In the genomic region with DNA sequence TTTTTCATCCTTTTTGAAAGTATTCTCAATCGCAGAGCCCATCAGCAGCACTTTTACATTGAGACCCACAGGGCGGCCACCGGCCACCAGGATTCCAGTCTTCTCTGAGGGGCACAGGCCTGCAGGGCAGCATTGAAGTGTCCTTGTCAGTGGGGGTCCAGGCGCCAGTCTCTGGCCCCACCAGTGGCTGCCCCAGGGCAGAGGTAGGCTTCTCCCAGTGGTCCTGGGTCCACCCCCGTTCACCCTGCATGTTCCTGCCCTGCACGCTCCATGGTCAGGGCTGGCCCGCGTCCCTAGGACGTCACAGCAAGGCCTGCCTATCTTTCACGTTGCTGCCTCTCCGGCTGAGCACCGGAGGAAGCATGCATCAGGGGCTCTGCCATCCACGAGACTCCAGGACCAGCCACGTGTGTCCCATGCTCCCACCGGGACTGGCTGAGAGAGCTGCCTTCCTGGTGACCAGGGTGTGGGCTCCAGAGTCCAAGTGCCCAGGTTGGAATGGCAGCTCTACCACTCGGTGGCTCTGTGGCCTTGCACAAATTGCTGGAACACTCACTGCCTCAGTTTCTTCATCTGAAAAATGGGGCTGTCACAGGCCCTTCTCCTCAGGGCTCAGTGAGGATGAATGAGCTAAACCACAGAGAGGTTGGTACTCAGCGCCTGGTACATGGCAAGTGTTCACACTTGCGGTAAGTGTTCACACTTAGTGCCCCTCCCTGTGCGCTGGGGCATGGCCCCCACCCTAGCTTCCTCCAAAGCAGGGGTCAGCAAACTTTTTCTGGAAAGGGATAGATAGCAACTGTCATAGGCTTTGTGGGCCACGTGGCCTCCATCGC, we compare ENCODE assay signal across 23 cellular contexts. TPM values are rescaled to one million over a fixed set of nuclear protein-coding genes. Genes with fewer than 3 reads are reported as not detected.
A peak's percentile ranks its signal among the peaks of the same experiment; 100 is the strongest.
DNase-seq lines count a peak whose midpoint lies in the region; TF ChIP-seq lines count a peak whose summit lies in the region.
"Had no signal": no experiment of that assay in that cellular context is flagged by ENCODE, and none has a peak within 500 bp of the region (broad histone marks: within the 10 kb centered on the region; RNA-seq: fewer than 3 reads in every experiment).

No MANE protein-coding gene starts in this region.

- H2BK12ac ChIP-seq in H9 (ENCODE audit: insufficient read length, low read depth, low read length): no peak overlapping the region
- no peak overlapping the region for H2BK12ac ChIP-seq in neuronal stem cell (ENCODE audit: low read length)

- H3K4me3 Mint-ChIP-seq in H9: no peak overlapping the region
- H3K4me3 Mint-ChIP-seq: CD4-positive, alpha-beta T cell had no signal

- H3K9ac ChIP-seq in H9 (ENCODE audit: extremely low read depth, insufficient read length, low read length): no peak overlapping the region
- peak overlapping the region; percentile 7 for H3K9ac ChIP-seq in neuronal stem cell (ENCODE audit: low read depth, low read length, poor library complexity)

- no peak overlapping the region for H3K27ac Mint-ChIP-seq in H9
- H3K27ac Mint-ChIP-seq: CD4-positive, alpha-beta T cell had no signal

- H3K18ac ChIP-seq in H9 (ENCODE audit: insufficient read length, low read depth, low read length) (no peak overlapping the region), neuronal stem cell (ENCODE audit: low read length) (no peak overlapping the region)

- H2BK15ac ChIP-seq in H9 (ENCODE audit: low read depth, low read length): no peak overlapping the region
- H2BK15ac ChIP-seq in neuronal stem cell (ENCODE audit: low read length): no peak overlapping the region

- H3K79me1 ChIP-seq in H9 (ENCODE audit: insufficient read depth, low read depth, low read length, poor library complexity, severe bottlenecking) (no peaks in the 10 kb centered on the region), neuronal stem cell (ENCODE audit: low read depth, low read length) (no peaks in the 10 kb centered on the region)

- H3K9me3 ChIP-seq in H9 (ENCODE audit: control insufficient read depth, low read depth, low read length) (no peaks in the 10 kb centered on the region), neuronal stem cell (replicated peaks in 1 of 2; ENCODE audit: control insufficient read depth in 2 of 2, insufficient read depth in 1 of 2, low read depth in 1 of 2, low read length in 2 of 2) (no peaks in the 10 kb centered on the region), tibial artery (no peaks in the 10 kb centered on the region)
- H3K9me3 ChIP-seq: BE2C, SJSA1 had no signal

- no peaks in the 10 kb centered on the region for H3K36me3 Mint-ChIP-seq in H9 (ENCODE audit: insufficient read depth in 1 of 3, low read depth in 3 of 3)

- H2BK120ac ChIP-seq in H9 (ENCODE audit: low read depth, low read length, poor library complexity, severe bottlenecking) (no peak overlapping the region), neuronal stem cell (ENCODE audit: low read depth, low read length) (no peak overlapping the region)

- H4K91ac ChIP-seq in H9 (ENCODE audit: insufficient read length, low read depth, low read length): no peak overlapping the region
- H4K91ac ChIP-seq in neuronal stem cell (ENCODE audit: low read depth, low read length, poor library complexity): no peak overlapping the region

- no peak overlapping the region for H3T11ph ChIP-seq in H9 (ENCODE audit: low read length)

- H3K56ac ChIP-seq in H9 (ENCODE audit: insufficient read length, low read depth, low read length): no peak overlapping the region

- H3K14ac ChIP-seq in H9 (ENCODE audit: insufficient read depth, low read length): no peak overlapping the region
- no peak overlapping the region for H3K14ac ChIP-seq in neuronal stem cell (ENCODE audit: low read length)

- H3K23ac ChIP-seq in H9 (ENCODE audit: insufficient read length, low read depth, low read length) (no peak overlapping the region), neuronal stem cell (ENCODE audit: low read depth, low read length, poor library complexity) (no peak overlapping the region)

- H3K4me2 ChIP-seq in H9 (ENCODE audit: insufficient read depth, insufficient read length, low read length): no peak overlapping the region
- H3K4me2 ChIP-seq in neuronal stem cell (ENCODE audit: insufficient read depth, low read length, poor library complexity, severe bottlenecking): no peak overlapping the region

- no peaks in the 10 kb centered on the region for H3K27me3 ChIP-seq in H9 (ENCODE audit: insufficient read depth, low read length)
- peaks cover 0 to 19% (median 0%) of the 10 kb centered on the region in 3 experiments for H3K27me3 ChIP-seq in neuronal stem cell (ENCODE audit: control insufficient read depth in 3 of 3, insufficient read depth in 3 of 3, low read depth in 1 of 3, low read length in 3 of 3)
- peaks cover 0 to 44% of the 10 kb centered on the region in 2 donors for H3K27me3 ChIP-seq in tibial artery
- H3K27me3 ChIP-seq in brain microvascular endothelial cell (replicated peaks): no peaks in the 10 kb centered on the region
- H3K27me3 ChIP-seq: BE2C, SJSA1 had no signal

- H4K8ac ChIP-seq in H9 (replicated peaks; ENCODE audit: insufficient read length, low read depth, low read length) (no peak overlapping the region), neuronal stem cell (ENCODE audit: low read depth, low read length) (no peak overlapping the region)

- H3K4me3 ChIP-seq in coronary artery (no peak overlapping the region), neuronal stem cell (ENCODE audit: low read length in 2 of 2) (no peak overlapping the region), tibial artery (no peak overlapping the region), brain microvascular endothelial cell (ENCODE audit: low read depth, low read length) (no peak overlapping the region)
- H3K4me3 ChIP-seq: SJSA1 had no signal

- peaks cover 5% of the 10 kb centered on the region; the same call in 1 of the 2 replicates for H3K27me3 Mint-ChIP-seq in H9 (ENCODE audit: low read depth)

- H2BK5ac ChIP-seq in H9 (ENCODE audit: insufficient read length, low read length) (no peak overlapping the region), neuronal stem cell (ENCODE audit: low read length) (no peak overlapping the region)

- no peaks in the 10 kb centered on the region for H3K79me2 ChIP-seq in H9 (ENCODE audit: insufficient read depth, low read length)

- peaks cover 0 to 13% of the 10 kb centered on the region in 2 experiments; a peak in 2 of 4 replicates for H3K4me1 Mint-ChIP-seq in H9

- H3K23me2 ChIP-seq in H9 (ENCODE audit: insufficient read length, low read depth, low read length, poor library complexity, severe bottlenecking): no peaks in the 10 kb centered on the region

- H2AFZ ChIP-seq in H9 (ENCODE audit: low read length) (no peak overlapping the region), neuronal stem cell (ENCODE audit: low read length) (no peak overlapping the region)

- WGBS in H9 (ENCODE audit: extremely low coverage, insufficient read length, low lambda C conversion rate): no CpG with 5 or more reads among the region's 21 CpGs
- no CpG with 5 or more reads among the region's 21 CpGs for WGBS in neuronal stem cell (ENCODE audit: extremely low coverage in 2 of 2, insufficient read length in 2 of 2, insufficient replicate concordance in 1 of 2), 2 donors

- H3K4ac ChIP-seq in H9 (ENCODE audit: low read depth, low read length): no peak overlapping the region
- no peak overlapping the region for H3K4ac ChIP-seq in neuronal stem cell (ENCODE audit: low read length)

- in situ Hi-C loops in brain microvascular endothelial cell (cut with HindIII; ENCODE audit: low pct_ligation_motif_present, low sequenced_read_pairs): no loop called here

- H2BK20ac ChIP-seq in H9 (ENCODE audit: low read depth, low read length, poor library complexity, severe bottlenecking): no peak overlapping the region

- H3K27ac ChIP-seq in H9 (ENCODE audit: insufficient read length, low read depth, low read length) (no peak overlapping the region), coronary artery (no peak overlapping the region), neuronal stem cell (replicated peaks; ENCODE audit: low read length) (no peak overlapping the region), tibial artery (no peak overlapping the region), brain microvascular endothelial cell (no peak overlapping the region)
- H3K27ac ChIP-seq: SJSA1 had no signal

- H3K9me3 Mint-ChIP-seq in H9: no peaks in the 10 kb centered on the region
- H3K9me3 Mint-ChIP-seq: CD4-positive, alpha-beta T cell had no signal

- intact Hi-C loops in tibial artery (cut with DNase I; ENCODE audit: low total_unique reads): no loop called here

- H3K36me3 ChIP-seq in neuronal stem cell (replicated peaks in 1 of 2; ENCODE audit: control insufficient read depth in 2 of 2, insufficient read depth in 2 of 2, low read length in 2 of 2) (no peaks in the 10 kb centered on the region), tibial artery (no peaks in the 10 kb centered on the region), brain microvascular endothelial cell (replicated peaks) (no peaks in the 10 kb centered on the region)
- H3K36me3 ChIP-seq: BE2C, SJSA1 had no signal

- H3K4me1 ChIP-seq in H9 (ENCODE audit: insufficient read depth, low read length) (no peaks in the 10 kb centered on the region), neuronal stem cell (ENCODE audit: control insufficient read depth in 2 of 2, insufficient read depth in 1 of 2, low read depth in 1 of 2, low read length in 2 of 2) (no peaks in the 10 kb centered on the region), tibial artery (no peaks in the 10 kb centered on the region)
- H3K4me1 ChIP-seq: SJSA1 had no signal

- no peaks in the 10 kb centered on the region for H4K20me1 ChIP-seq in H9 (ENCODE audit: control insufficient read depth, insufficient read depth, insufficient read length)

- H2AK5ac ChIP-seq in H9 (ENCODE audit: insufficient read length, low read length) (no peak overlapping the region), neuronal stem cell (ENCODE audit: low read depth, low read length) (no peak overlapping the region)

- no peak overlapping the region for H4K5ac ChIP-seq in H9 (ENCODE audit: insufficient read length, low read depth, low read length)

- DNase-seq in H9 (peak; percentile 21), coronary artery (ENCODE audit: low spot score) (peak; percentile 47), neuronal stem cell (ENCODE audit: low spot score) (no peak), tibial artery (peak; percentile 9 to 53), brain microvascular endothelial cell (no peak), anterior cingulate cortex (lab: John Stamatoyannopoulos, UW) (no peak), HUDEP-2 (lab: John Stamatoyannopoulos, UW; ENCODE audit: unreplicated experiment in 76 of 76) (no peak)
- DNase-seq: BE2C; CD4-positive, alpha-beta T cell; COR-L47; DMS 273 treated with DMSO at 0.1 percent for 48 hours; DND-41; Karpas-422; MV-4-11; NCI-H1105 treated with DMSO at 0.1 percent for 48 hours; NCI-H2029 treated with DMSO at 0.1 percent for 48 hours; NCI-H226; NCI-H510A treated with DMSO at 0.1 percent for 48 hours; NCI-H748 treated with DMSO at 0.1 percent for 48 hours; NK-92 treated with Interleukin-12 subunit alpha and Interleukin-12 subunit beta, amount 100 ng/mL, for 24 hours had no signal

- TF ChIP-seq CTCF in H9 (conservative IDR thresholded peaks at IDR 0.05): no peak
- TF ChIP-seq CTCF in coronary artery (IDR thresholded peaks at IDR 0.05): no peak
- TF ChIP-seq CTCF in tibial artery (IDR thresholded peaks at IDR 0.05): no peak
- no peak for TF ChIP-seq CTCF in brain microvascular endothelial cell (IDR thresholded peaks at IDR 0.05; ENCODE audit: low read depth, low read length, missing control alignments)

RNA-seq across cellular contexts. Expression of gene JAKMIP1, which starts 30.7 kb away (rescaled TPM):
- total RNA-seq in H9 (2021): 1.3 and 1.5 TPM in 2 replicates
- 2.2 TPM for polyA plus RNA-seq in neuronal stem cell (2013, experiment 1 of 2)
- polyA plus RNA-seq in neuronal stem cell (2013, experiment 2 of 2): 2.1 TPM
- total RNA-seq: A673, M059J, SJSA1 had no signal

RNA-seq across cellular contexts. Expression of gene WFS1, which starts 38.6 kb away (rescaled TPM):
- total RNA-seq in H9 (2021): 17.5 and 18.9 TPM in 2 replicates
- polyA plus RNA-seq in neuronal stem cell (2013, experiment 1 of 2): 16.3 TPM
- 16.4 TPM for polyA plus RNA-seq in neuronal stem cell (2013, experiment 2 of 2)

Comparison
In these comparisons a context has a peak if more than half of its experiments do, and no peak if none do; other contexts are left out.
1. DNase-seq: peak in H9 (single experiment), coronary artery (single experiment) and tibial artery (2 of 2); none in neuronal stem cell (single experiment), brain microvascular endothelial cell (single experiment), anterior cingulate cortex (0 of 58) and HUDEP-2 (0 of 76).